15 cellular contexts compared by ENCODE assay signal in genomic region chr16:20178297-20178696, GRCh38.
A peak's percentile ranks its signal among the peaks of the same experiment; 100 is the strongest.
DNase-seq lines count a peak whose midpoint lies in the region; ATAC-seq and TF ChIP-seq lines count a peak whose summit lies in the region.
"Had no signal": no experiment of that assay in that cellular context is flagged by ENCODE, and none has a peak within 500 bp of the region (broad histone marks: within the 10 kb centered on the region; RNA-seq: fewer than 3 reads in every experiment).

No MANE protein-coding gene starts in this region.

- H3K36me3 ChIP-seq in esophagus muscularis mucosa (no peaks in the 10 kb centered on the region), BE2C (no peaks in the 10 kb centered on the region)
- H3K36me3 ChIP-seq: BLaER1 treated with 17β-estradiol and CSF1 and Interleukin-3, amounts not matched to agents 10 nM and 100 nM had no signal

- peaks cover 12% of the 10 kb centered on the region for H3K27me3 Mint-ChIP-seq in nephron progenitor cell (ENCODE audit: low read depth, poor library complexity)

- H3K36me3 Mint-ChIP-seq in nephron progenitor cell (ENCODE audit: low read depth): no peaks in the 10 kb centered on the region
- H3K36me3 Mint-ChIP-seq: CD8-positive, alpha-beta T cell had no signal

- WGBS in esophagus muscularis mucosa: 76% methylated on average over 5 of the region's 5 CpGs

- peak overlapping the region; percentile 13 for H3K27ac Mint-ChIP-seq in nephron progenitor cell
- H3K27ac Mint-ChIP-seq: CD4-positive, alpha-beta T cell; CD8-positive, alpha-beta T cell had no signal

- no peaks in the 10 kb centered on the region for H3K9me3 Mint-ChIP-seq in nephron progenitor cell
- H3K9me3 Mint-ChIP-seq: CD4-positive, alpha-beta T cell; CD8-positive, alpha-beta T cell had no signal

- no peak for TF ChIP-seq EP300 in esophagus muscularis mucosa (IDR thresholded peaks at IDR 0.05)

- no peak for TF ChIP-seq POLR2A in esophagus muscularis mucosa (IDR thresholded peaks at IDR 0.05; ENCODE audit: low read depth)

- H3K9me3 ChIP-seq in esophagus muscularis mucosa: no peaks in the 10 kb centered on the region
- H3K9me3 ChIP-seq in BE2C: no peaks in the 10 kb centered on the region; the same call in 1 of the 2 replicates
- H3K9me3 ChIP-seq: BLaER1 treated with 17β-estradiol and CSF1 and Interleukin-3, amounts not matched to agents 10 nM and 100 nM; Caco-2 had no signal

- H3K4me1 Mint-ChIP-seq in nephron progenitor cell: no peaks in the 10 kb centered on the region

- no peak overlapping the region for H3K4me3 Mint-ChIP-seq in nephron progenitor cell
- H3K4me3 Mint-ChIP-seq: CD4-positive, alpha-beta T cell; CD8-positive, alpha-beta T cell had no signal

- no peak overlapping the region for H3K4me3 ChIP-seq in esophagus muscularis mucosa
- H3K4me3 ChIP-seq in BE2C (ENCODE audit: low read depth, low read length): no peak overlapping the region
- H3K4me3 ChIP-seq: BLaER1 treated with 17β-estradiol and CSF1 and Interleukin-3, amounts not matched to agents 10 nM and 100 nM had no signal

- DNase-seq in esophagus muscularis mucosa (ENCODE audit: extremely low spot score) (peak; percentile 70), nephron progenitor cell (no peak), Right ventricle myocardium superior (no peak), BE2C (no peak)
- DNase-seq: 8988T; ACHN; Caco-2; Calu3; CD4-positive, alpha-beta T cell; CD8-positive, alpha-beta T cell; DMS79 treated with DMSO at 0.1 percent for 48 hours; GF-D8 had no signal

- peaks cover 0 to 31% (median 0%) of the 10 kb centered on the region in 4 donors for H3K27me3 ChIP-seq in esophagus muscularis mucosa
- no peaks in the 10 kb centered on the region for H3K27me3 ChIP-seq in BE2C
- H3K27me3 ChIP-seq: BLaER1 treated with 17β-estradiol and CSF1 and Interleukin-3, amounts not matched to agents 10 nM and 100 nM had no signal

- H3K4me1 ChIP-seq in esophagus muscularis mucosa (no peaks in the 10 kb centered on the region), BE2C (no peaks in the 10 kb centered on the region)
- H3K4me1 ChIP-seq: BLaER1 treated with 17β-estradiol and CSF1 and Interleukin-3, amounts not matched to agents 10 nM and 100 nM; Caco-2 had no signal

- intact Hi-C loops in esophagus muscularis mucosa (cut with DNase I): no loop called here
- intact Hi-C loops in Right ventricle myocardium superior (cut with DNase I): no loop called here

- TF ChIP-seq CTCF in esophagus muscularis mucosa (IDR thresholded peaks at IDR 0.05): no peak
- no peak for TF ChIP-seq CTCF in nephron progenitor cell (IDR thresholded peaks at IDR 0.05)
- no peak for TF ChIP-seq CTCF in BE2C (IDR thresholded peaks at IDR 0.05; ENCODE audit: low read depth, low read length)

- H3K27ac ChIP-seq in esophagus muscularis mucosa (replicated peaks in 1 of 4): no peak overlapping the region
- H3K27ac ChIP-seq: BLaER1 treated with 17β-estradiol and CSF1 and Interleukin-3, amounts not matched to agents 10 nM and 100 nM; C4-2B had no signal

- ATAC-seq in Right ventricle myocardium superior (ENCODE audit: poor library complexity) (no peak), GM18868 (IDR thresholded peaks at IDR 0.05; ENCODE audit: unreplicated experiment) (no peak)
- ATAC-seq: CD8-positive, alpha-beta T cell had no signal
